1 cellular context compared by ENCODE assay signal in genomic region chr18:9868857-9869712, GRCh38.
TF ChIP-seq lines count a peak whose summit lies in the region.

No MANE protein-coding gene starts in this region.

TF ChIP-seq in GM23338, 12 proteins besides CTCF, POLR2A, EP300 and RAD21 (continued from another document):
- TF ChIP-seq ZNF114 (CRISPR knock-in tag; IDR thresholded peaks at IDR 0.05) (no peak), CREB1 (CRISPR knock-in tag; IDR thresholded peaks at IDR 0.05; ENCODE audit: low read depth) (no peak), NANOG (IDR thresholded peaks at IDR 0.05; ENCODE audit: borderline replicate concordance) (no peak), ETS1 (IDR thresholded peaks at IDR 0.05) (no peak), POLR2AphosphoS5 (IDR thresholded peaks at IDR 0.05; ENCODE audit: low read depth) (no peak), EZH2phosphoT487 (IDR thresholded peaks at IDR 0.05; ENCODE audit: unreplicated experiment) (no peak), JUNB (IDR thresholded peaks at IDR 0.05; ENCODE audit: unreplicated experiment) (no peak)
